7 cellular contexts compared by ENCODE assay signal in the genomic region with DNA sequence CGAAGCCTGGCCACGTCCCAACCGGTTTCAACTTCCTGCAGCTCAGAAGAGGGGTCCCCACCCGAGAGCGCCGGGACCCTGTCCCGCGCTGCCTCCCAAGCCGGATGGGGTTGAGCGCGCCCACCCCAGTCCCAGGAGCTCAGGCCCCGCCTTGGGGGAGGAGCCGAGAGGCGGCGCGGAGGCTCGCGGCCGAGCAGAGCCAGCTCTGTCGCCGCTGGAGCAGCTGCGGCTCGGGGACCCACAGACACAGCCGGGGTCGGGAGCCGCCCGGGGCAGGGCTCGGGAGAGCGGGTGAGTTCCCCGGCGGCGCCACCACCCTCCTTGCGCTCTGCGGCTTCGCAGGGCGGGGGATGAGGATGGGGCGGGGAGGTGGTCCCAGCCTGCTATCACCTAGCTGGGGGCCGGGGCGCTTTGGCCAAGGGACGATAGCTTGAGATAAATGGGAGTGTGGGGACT. TPM values are rescaled to one million over a fixed set of nuclear protein-coding genes. Genes with fewer than 3 reads are reported as not detected.
DNase-seq lines count a peak whose midpoint lies in the region; ATAC-seq and TF ChIP-seq lines count a peak whose summit lies in the region.

PPP1R16B (plus strand) TSS at position 196 of the 456 bp plus-strand sequence. CDS start 30,229 bp downstream, outside the sequence.

- peak within 1 kb of the TSS; percentile 85 for H3K4me3 Mint-ChIP-seq in activated naive CD4-positive, alpha-beta T cell treated with anti-CD3 and anti-CD28 coated beads for 36 hours

- H3K27ac ChIP-seq in SJCRH30 (peak within 1 kb of the TSS; percentile 28), psoas muscle (peak within 1 kb of the TSS; percentile 46), upper lobe of right lung (peak within 1 kb of the TSS; percentile 76)

- TF ChIP-seq CTCF in psoas muscle (IDR thresholded peaks at IDR 0.05) (no peak), upper lobe of right lung (IDR thresholded peaks at IDR 0.05) (no peak)

- CTCF ChIA-PET in activated naive CD4-positive, alpha-beta T cell treated with anti-CD3 and anti-CD28 coated beads for 36 hours (lab: Charles Lee): interaction anchor here (0.6 to 4.9 kb wide), 9 partner anchors 9 to 172 kb away, joined by 3 to 51 read pairs (median 3); partner anchors contain the start of gene FAM83D

- 2 to 4% (median 2%) methylated on average over 26 to 40 of the region's 40 CpGs for WGBS in psoas muscle, 3 donors

- H3K9me3 Mint-ChIP-seq in activated naive CD4-positive, alpha-beta T cell treated with anti-CD3 and anti-CD28 coated beads for 36 hours: no peaks in the 10 kb centered on the region

- H3K9me3 ChIP-seq in SJCRH30 (replicated peaks) (no peaks in the 10 kb centered on the region), psoas muscle (no peaks in the 10 kb centered on the region), upper lobe of right lung (no peaks in the 10 kb centered on the region)

- H3K36me3 ChIP-seq in SJCRH30 (no peaks in the 10 kb centered on the region), psoas muscle (ENCODE audit: insufficient read depth in 1 of 2, low read depth in 1 of 2) (no peaks in the 10 kb centered on the region), upper lobe of right lung (no peaks in the 10 kb centered on the region)

- H3K27ac Mint-ChIP-seq in activated naive CD4-positive, alpha-beta T cell treated with anti-CD3 and anti-CD28 coated beads for 36 hours: peak within 1 kb of the TSS; percentile 96

- H3K4me1 ChIP-seq in SJCRH30 (peaks cover 18% of the 10 kb centered on the region), psoas muscle (peaks cover 4% of the 10 kb centered on the region), upper lobe of right lung (peaks cover 32% of the 10 kb centered on the region)

- H3K27me3 ChIP-seq in SJCRH30 (no peaks in the 10 kb centered on the region), psoas muscle (ENCODE audit: insufficient read depth in 3 of 3, low read length in 2 of 3) (peaks cover 0 to 40% (median 13%) of the 10 kb centered on the region in 3 donors), upper lobe of right lung (peaks cover 36% of the 10 kb centered on the region)

- DNase-seq in SJCRH30 (peak; percentile 87 to 92), left cardiac atrium (peak; percentile 74), psoas muscle (peak; percentile 33 to 59), upper lobe of right lung (peak; percentile 75)
- DNase-seq in activated naive CD4-positive, alpha-beta T cell treated with anti-CD3 and anti-CD28 coated beads for 36 hours: peak; percentile 76

- peaks cover 24% of the 10 kb centered on the region for H3K36me3 Mint-ChIP-seq in activated naive CD4-positive, alpha-beta T cell treated with anti-CD3 and anti-CD28 coated beads for 36 hours (ENCODE audit: low read depth)

- H3K4me1 Mint-ChIP-seq in activated naive CD4-positive, alpha-beta T cell treated with anti-CD3 and anti-CD28 coated beads for 36 hours (ENCODE audit: low read depth): peaks cover 47% of the 10 kb centered on the region

- ATAC-seq in GM19025 (IDR thresholded peaks at IDR 0.05; ENCODE audit: low read depth, unreplicated experiment): peak; percentile 52
- peak; percentile 43 for ATAC-seq in HG03095 (IDR thresholded peaks at IDR 0.05; ENCODE audit: unreplicated experiment)
- ATAC-seq in left cardiac atrium: peak; percentile 87 to 91
- ATAC-seq in psoas muscle: peak in 3 of 4 donors; percentile 44 to 74 (median 50)
- peak; percentile 75 for ATAC-seq in upper lobe of right lung

- intact Hi-C loops in activated naive CD4-positive, alpha-beta T cell treated with anti-CD3 and anti-CD28 coated beads for 36 hours (cut with micrococcal nuclease): loop anchor here (1.0 to 5.0 kb wide), 6 partner anchors 37 to 242 kb away; partner anchors contain the start of gene DHX35
- intact Hi-C loops in left cardiac atrium (cut with DNase I): no loop called here
- intact Hi-C loops in psoas muscle (cut with DNase I): loop anchor here in 1 of 2 donors (10.0 kb wide), 1 partner anchor 89 kb away; no protein-coding TSS in a partner anchor
- intact Hi-C loops in upper lobe of right lung (cut with DNase I): no loop called here

- peak within 1 kb of the TSS; percentile 64 for H3K4me3 ChIP-seq in SJCRH30
- peak within 1 kb of the TSS; percentile 69 for H3K4me3 ChIP-seq in psoas muscle
- H3K4me3 ChIP-seq in upper lobe of right lung: peak within 1 kb of the TSS; percentile 60

- no peaks in the 10 kb centered on the region for H3K27me3 Mint-ChIP-seq in activated naive CD4-positive, alpha-beta T cell treated with anti-CD3 and anti-CD28 coated beads for 36 hours (ENCODE audit: low read depth)

RNA-seq across cellular contexts. Expression of gene PPP1R16B, which starts in this region (rescaled TPM):
- total RNA-seq in SJCRH30 (2014; rRNA removed; shearing (Covaris generic)): 34.0 and 36.5 TPM in 2 replicates
- 10 to 100 TPM; 38.1 to 40.0 TPM for total RNA-seq in activated naive CD4-positive, alpha-beta T cell treated with anti-CD3 and anti-CD28 coated beads for 36 hours
- total RNA-seq in left cardiac atrium (1 to 10 TPM; 5.4 to 7.7 TPM), psoas muscle (1 to 10 TPM; 2.9 to 5.2 (median 5.1) TPM), upper lobe of right lung (22.1 TPM)
- 1 to 10 TPM; 1.6 to 4.1 (median 2.3) TPM for polyA plus RNA-seq in psoas muscle

Comparison
In these comparisons a context has a peak if more than half of its experiments do, and no peak if none do; other contexts are left out.
1. Peak in every context shown above with its lines: DNase-seq, ATAC-seq, H3K4me3 ChIP-seq and H3K27ac ChIP-seq.